Comparison of ENCODE assay signal across 26 cellular contexts in the genomic region with DNA sequence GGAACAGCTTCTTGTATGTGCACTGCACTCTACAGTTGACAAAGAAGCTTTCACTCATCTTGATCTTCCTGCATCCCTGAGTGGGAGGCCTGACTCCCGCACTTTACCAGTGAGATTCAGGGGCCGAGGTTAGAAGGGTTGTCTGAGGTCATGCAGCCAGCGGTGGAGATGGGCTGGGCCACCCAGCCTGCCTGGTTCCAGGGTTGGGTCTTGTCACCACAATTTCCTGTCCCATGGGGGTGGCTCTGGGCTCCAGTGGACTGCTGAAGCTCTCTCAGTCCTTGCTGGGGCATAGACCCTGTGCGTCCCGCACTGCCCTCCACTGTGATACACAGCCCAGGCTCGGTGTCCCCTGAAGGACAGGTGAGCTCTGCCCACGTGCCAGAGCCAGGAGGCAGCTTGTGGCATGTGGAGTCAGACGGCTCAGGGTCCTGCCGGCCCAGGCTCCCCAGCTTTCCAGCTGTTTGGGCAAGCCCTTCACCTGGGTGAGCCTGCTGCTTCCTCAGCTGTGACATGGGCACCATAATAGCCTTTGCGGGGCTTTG. TPM values are rescaled to one million over a fixed set of nuclear protein-coding genes. Genes with fewer than 3 reads are reported as not detected.
"Had no signal": no experiment of that assay in that cellular context is flagged by ENCODE, and none has a peak within 500 bp of the region (broad histone marks: within the 10 kb centered on the region; RNA-seq: fewer than 3 reads in every experiment).

No MANE protein-coding gene starts in this region.

- H3K27ac Mint-ChIP-seq: endodermal cell; naive thymus-derived CD4-positive, alpha-beta T cell; nephron progenitor cell; stimulated activated naive B cell treated with anti-CD40 and anti-IgM and Interleukin-4, amounts not matched to agents 10 μg/mL and 1 μg/mL and 100 μg/mL, for 72 hours had no signal

- H3K9me3 Mint-ChIP-seq: endodermal cell; naive thymus-derived CD4-positive, alpha-beta T cell; nephron progenitor cell; stimulated activated naive B cell treated with anti-CD40 and anti-IgM and Interleukin-4, amounts not matched to agents 10 μg/mL and 1 μg/mL and 100 μg/mL, for 72 hours had no signal

- ATAC-seq: naive thymus-derived CD4-positive, alpha-beta T cell; stimulated activated naive B cell treated with anti-CD40 and anti-IgM and Interleukin-4, amounts not matched to agents 10 μg/mL and 1 μg/mL and 100 μg/mL, for 72 hours had no signal

- H3K27ac ChIP-seq: colonic mucosa, hepatocyte, neutrophil, right atrium auricular region, sigmoid colon, skin epidermis had no signal

- H3K4me3 ChIP-seq: colonic mucosa, hepatocyte, right atrium auricular region, sigmoid colon, skin epidermis had no signal

- H3K4me1 Mint-ChIP-seq: endodermal cell had no signal

- H3K36me3 ChIP-seq: neutrophil, right atrium auricular region had no signal

- H3K4me3 Mint-ChIP-seq: endodermal cell; naive thymus-derived CD4-positive, alpha-beta T cell; nephron progenitor cell; stimulated activated naive B cell treated with anti-CD40 and anti-IgM and Interleukin-4, amounts not matched to agents 10 μg/mL and 1 μg/mL and 100 μg/mL, for 72 hours had no signal

- H3K9me3 ChIP-seq: colonic mucosa, neutrophil, right atrium auricular region, sigmoid colon had no signal

- H3K36me3 Mint-ChIP-seq: stimulated activated naive B cell treated with anti-CD40 and anti-IgM and Interleukin-4, amounts not matched to agents 10 μg/mL and 1 μg/mL and 100 μg/mL, for 72 hours had no signal

- H3K4me2 ChIP-seq: hepatocyte had no signal

- FAIRE-seq: endothelial cell of umbilical vein had no signal

- H3K27me3 ChIP-seq: colonic mucosa, hepatocyte, right atrium auricular region, sigmoid colon had no signal

- DNase-seq: colonic mucosa; dermis blood vessel endothelial cell; endodermal cell; erythroblast; foreskin melanocyte; head of caudate nucleus; mammary epithelial cell; naive thymus-derived CD4-positive, alpha-beta T cell; nephron progenitor cell; sigmoid colon; stimulated activated CD4-positive, alpha-beta T cell treated with anti-CD3 and anti-CD28 coated beads, Interleukin-2, amount 100 ng/mL, for 24 hours; stimulated activated CD4-positive, alpha-beta T cell treated with anti-CD3 and anti-CD28 coated beads, Interleukin-4, amount 100 ng/mL, for 4 hours; stimulated activated naive B cell treated with anti-CD40 and anti-IgM and Interleukin-4, amounts not matched to agents 10 μg/mL and 1 μg/mL and 100 μg/mL, for 72 hours; trophoblast cell had no signal

- H3K4me1 ChIP-seq: colonic mucosa, right atrium auricular region, sigmoid colon had no signal

RNA-seq across cellular contexts. Expression of a gene that starts 6.9 kb away (rescaled TPM):
- total RNA-seq: osteocyte had no signal
- polyA plus RNA-seq: naive thymus-derived CD4-positive, alpha-beta T cell had no signal

RNA-seq across cellular contexts. Expression of a gene that starts 18.5 kb away (rescaled TPM):
- total RNA-seq: dermis blood vessel endothelial cell, hepatocyte, kidney epithelial cell, lower leg skin, mammary epithelial cell, mesenteric fat pad, mononuclear cell, osteocyte, right atrium auricular region, urinary bladder had no signal
- polyA plus RNA-seq: endothelial cell of umbilical vein; hepatocyte; mammary epithelial cell; naive thymus-derived CD4-positive, alpha-beta T cell; thymus; urinary bladder had no signal
